ENCODE assay signal across 12 cellular contexts in genomic region chr3:160577093-160577492, GRCh38. TPM values are rescaled to one million over a fixed set of nuclear protein-coding genes. Genes with fewer than 3 reads are reported as not detected.
DNase-seq lines count a peak whose midpoint lies in the region; ATAC-seq and TF ChIP-seq lines count a peak whose summit lies in the region.
"Had no signal": no experiment of that assay in that cellular context is flagged by ENCODE, and none has a peak within 500 bp of the region (broad histone marks: within the 10 kb centered on the region; RNA-seq: fewer than 3 reads in every experiment).

No MANE protein-coding gene starts in this region.

- no peak for TF ChIP-seq POLR2A in gastrocnemius medialis (IDR thresholded peaks at IDR 0.05)

- H3K27ac ChIP-seq in cardiac muscle cell = peak overlapping the region; percentile 31
- peak overlapping the region; percentile 56 for H3K27ac ChIP-seq in left ventricle myocardium inferior (replicated peaks)
- H3K27ac ChIP-seq in gastrocnemius medialis = peak overlapping the region; percentile 71 to 86 (median 81)
- H3K27ac ChIP-seq: BLaER1 treated with 17β-estradiol and CSF1 and Interleukin-3, amounts not matched to agents 10 nM and 100 nM; GM23248; HL-60 had no signal

- DNase-seq in cardiac muscle cell (ENCODE audit: low read depth in 1 of 2, low spot score in 1 of 2) = no peak
- no peak for DNase-seq in left cardiac atrium
- DNase-seq in left ventricle myocardium inferior = no peak
- DNase-seq in gastrocnemius medialis = no peak
- no peak for DNase-seq in GM19240 (ENCODE audit: insufficient read length, low spot score)
- DNase-seq: CD8-positive, alpha-beta T cell; DND-41; GM23248 had no signal

- no peaks in the 10 kb centered on the region for H3K9me3 ChIP-seq in cardiac muscle cell (ENCODE audit: low read depth)
- peaks cover 18% of the 10 kb centered on the region for H3K9me3 ChIP-seq in left ventricle myocardium inferior (replicated peaks)
- no peaks in the 10 kb centered on the region for H3K9me3 ChIP-seq in gastrocnemius medialis

- intact Hi-C loops in left cardiac atrium (cut with DNase I) = loop anchor here in 1 of 2 donors (10.0 kb wide), 2 partner anchors 128 to 368 kb away; no protein-coding TSS in a partner anchor
- intact Hi-C loops in left ventricle myocardium inferior (cut with micrococcal nuclease) = no loop called here
- intact Hi-C loops in gastrocnemius medialis (cut with DNase I; ENCODE audit: low total_unique reads) = loop anchor here (5.0 kb wide), 1 partner anchor 160 kb away; no protein-coding TSS in a partner anchor

- H3K4me1 ChIP-seq in cardiac muscle cell (ENCODE audit: low read depth) (peaks cover 12% of the 10 kb centered on the region), left ventricle myocardium inferior (peaks cover 8% of the 10 kb centered on the region), gastrocnemius medialis (peaks cover 21 to 23% of the 10 kb centered on the region in 2 donors)
- H3K4me1 ChIP-seq: BLaER1 treated with 17β-estradiol and CSF1 and Interleukin-3, amounts not matched to agents 10 nM and 100 nM had no signal

- H3K4me3 ChIP-seq in cardiac muscle cell (no peak overlapping the region), left ventricle myocardium inferior (no peak overlapping the region), gastrocnemius medialis (peak overlapping the region in 2 of 4 donors; percentile 11 to 18)
- H3K4me3 ChIP-seq: BLaER1 treated with 17β-estradiol and CSF1 and Interleukin-3, amounts not matched to agents 10 nM and 100 nM; GM12878; GM23248 had no signal

- H3K36me3 ChIP-seq in cardiac muscle cell (no peaks in the 10 kb centered on the region), left ventricle myocardium inferior (no peaks in the 10 kb centered on the region), gastrocnemius medialis (no peaks in the 10 kb centered on the region)

- in situ Hi-C loops in gastrocnemius medialis (cut with MboI; ENCODE audit: low sequenced_read_pairs in 4 of 4) = no loop called here

- ATAC-seq in left cardiac atrium (no peak), gastrocnemius medialis (peak; percentile 39 to 55), GM19463 (IDR thresholded peaks at IDR 0.05; ENCODE audit: unreplicated experiment) (no peak)
- ATAC-seq: CD8-positive, alpha-beta T cell had no signal

- H3K27me3 ChIP-seq in cardiac muscle cell = no peaks in the 10 kb centered on the region
- no peaks in the 10 kb centered on the region for H3K27me3 ChIP-seq in left ventricle myocardium inferior (ENCODE audit: low read depth)
- H3K27me3 ChIP-seq in gastrocnemius medialis = no peaks in the 10 kb centered on the region
- H3K27me3 ChIP-seq: BLaER1 treated with 17β-estradiol and CSF1 and Interleukin-3, amounts not matched to agents 10 nM and 100 nM had no signal

- TF ChIP-seq CTCF in cardiac muscle cell (IDR thresholded peaks at IDR 0.05; ENCODE audit: low read depth, low read length) (no peak), left ventricle myocardium inferior (IDR thresholded peaks at IDR 0.05; ENCODE audit: borderline replicate concordance) (no peak), gastrocnemius medialis (IDR thresholded peaks at IDR 0.05 in 4 of 5, conservative IDR thresholded peaks at IDR 0.05 in 1 of 5) (no peak)

RNA-seq across cellular contexts. Expression of gene KPNA4, which starts 11.7 kb away (rescaled TPM):
- total RNA-seq in cardiac muscle cell (11.8 and 18.5 TPM in 2 replicates), left cardiac atrium (10 to 100 TPM; 88.2 to 95.7 TPM), left ventricle myocardium inferior (130 TPM), gastrocnemius medialis (100 to 1,000 TPM in 1 of 4 donors, 10 to 100 TPM in 3; 78.9 to 126 (median 86.0) TPM)
- polyA plus RNA-seq in cardiac muscle cell = 11.7 and 12.5 TPM in 2 replicates

Comparison
In these comparisons a context has a peak if more than half of its experiments do, and no peak if none do; other contexts are left out.
1. H3K27ac ChIP-seq: peak in every context shown above with its lines; median percentile 81 in gastrocnemius medialis; 56 in left ventricle myocardium inferior; 31 in cardiac muscle cell.
2. ATAC-seq: peak in gastrocnemius medialis (2 of 2); none in left cardiac atrium (0 of 2) and GM19463 (single experiment).